Comparison of ENCODE assay signal across 19 cellular contexts in the genomic region with DNA sequence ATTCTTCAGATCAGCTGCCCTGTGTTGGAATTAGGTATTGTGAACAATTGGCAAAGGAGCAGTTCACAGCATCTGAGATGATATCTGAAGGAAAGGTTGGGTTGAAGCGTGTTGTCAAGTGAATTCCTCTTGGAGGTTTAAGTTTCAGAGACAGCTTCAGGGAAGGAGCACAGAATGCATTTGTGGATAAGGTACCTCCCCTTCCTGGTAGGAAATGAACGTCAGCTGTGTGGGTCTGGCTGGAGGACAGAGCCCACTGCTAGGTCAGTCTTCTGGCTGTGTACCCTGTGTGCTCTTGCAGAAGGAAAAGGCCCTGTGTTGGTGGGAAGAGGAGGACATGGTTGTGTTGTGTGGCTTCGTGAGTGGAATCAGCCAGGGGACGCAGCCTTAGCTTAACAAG.
DNase-seq lines count a peak whose midpoint lies in the region; ATAC-seq and TF ChIP-seq lines count a peak whose summit lies in the region.
"Had no signal": no experiment of that assay in that cellular context is flagged by ENCODE, and none has a peak within 500 bp of the region (broad histone marks: within the 10 kb centered on the region; RNA-seq: fewer than 3 reads in every experiment).

No MANE protein-coding gene starts in this region.

- H3K4me2 ChIP-seq in BLaER1 (no peak overlapping the region), SK-N-SH (no peak overlapping the region)

- H3K36me3 ChIP-seq in BLaER1 (peaks cover 98% of the 10 kb centered on the region), SK-N-SH (replicated peaks in 1 of 2; ENCODE audit: control insufficient read depth in 1 of 2, insufficient read depth in 2 of 2, low read length in 1 of 2) (peaks cover 55 to 75% of the 10 kb centered on the region in 2 experiments), upper lobe of right lung (peaks cover 95% of the 10 kb centered on the region)

- ATAC-seq in memory B cell (ENCODE audit: low read depth) (no peak), upper lobe of right lung (no peak)

- CTCF ChIA-PET in SK-N-SH (lab: Yijun Ruan, JAX): interaction anchor here (0.8 to 2.2 kb wide), 3 partner anchors 10 to 294 kb away, joined by 3 to 5 read pairs (median 5); no protein-coding TSS in a partner anchor

- H3K9me3 ChIP-seq in BLaER1 (no peaks in the 10 kb centered on the region), SK-N-SH (no peaks in the 10 kb centered on the region), upper lobe of right lung (no peaks in the 10 kb centered on the region)

- H2AFZ ChIP-seq in SK-N-SH (ENCODE audit: low read depth): no peak overlapping the region

- no peaks in the 10 kb centered on the region for H3F3A ChIP-seq in SK-N-SH (replicated peaks; ENCODE audit: insufficient read depth)

- H3K27me3 Mint-ChIP-seq in T-helper 1 cell treated with Interleukin-12 subunit alpha and Interleukin-12 subunit beta and Interleukin-4 antibody, amounts not matched to agents 30 μg/mL and 1 μg/mL, for 36 hours (ENCODE audit: low read depth): no peaks in the 10 kb centered on the region
- H3K27me3 Mint-ChIP-seq in chondrocyte (ENCODE audit: low read depth) (no peaks in the 10 kb centered on the region), memory B cell (no peaks in the 10 kb centered on the region)

- peaks cover 7% of the 10 kb centered on the region for H3K4me1 Mint-ChIP-seq in T-helper 1 cell treated with Interleukin-12 subunit alpha and Interleukin-12 subunit beta and Interleukin-4 antibody, amounts not matched to agents 30 μg/mL and 1 μg/mL, for 36 hours (ENCODE audit: low read depth)
- H3K4me1 Mint-ChIP-seq in chondrocyte (ENCODE audit: low read depth): peaks cover 12% of the 10 kb centered on the region
- no peaks in the 10 kb centered on the region for H3K4me1 Mint-ChIP-seq in memory B cell

- no peak for TF ChIP-seq EP300 in SK-N-SH (IDR thresholded peaks at IDR 0.05; ENCODE audit: borderline replicate concordance in 1 of 2, low read depth in 1 of 2, low read length in 1 of 2)

- H3K9ac ChIP-seq in BLaER1: no peak overlapping the region
- no peak overlapping the region for H3K9ac ChIP-seq in SK-N-SH

- H3K36me3 Mint-ChIP-seq in T-helper 1 cell treated with Interleukin-12 subunit alpha and Interleukin-12 subunit beta and Interleukin-4 antibody, amounts not matched to agents 30 μg/mL and 1 μg/mL, for 36 hours (ENCODE audit: low read depth): peaks cover 56% of the 10 kb centered on the region
- peaks cover 64% of the 10 kb centered on the region for H3K36me3 Mint-ChIP-seq in chondrocyte (ENCODE audit: low read depth)
- peaks cover 58% of the 10 kb centered on the region for H3K36me3 Mint-ChIP-seq in memory B cell

- H3K27ac ChIP-seq in BLaER1 (0 out of 2 replicates have a peak overlapping the region, but pooled peaks have one; percentile 32), SK-N-SH (ENCODE audit: low read depth in 2 of 2, low read length in 1 of 2) (no peak overlapping the region), upper lobe of right lung (no peak overlapping the region)
- H3K27ac ChIP-seq: 22Rv1, C4-2B had no signal

- TF ChIP-seq RAD21 in SK-N-SH (IDR thresholded peaks at IDR 0.05; ENCODE audit: low read length): no peak

- no peaks in the 10 kb centered on the region for H3K9me3 Mint-ChIP-seq in T-helper 1 cell treated with Interleukin-12 subunit alpha and Interleukin-12 subunit beta and Interleukin-4 antibody, amounts not matched to agents 30 μg/mL and 1 μg/mL, for 36 hours
- H3K9me3 Mint-ChIP-seq in chondrocyte (ENCODE audit: low read depth): no peaks in the 10 kb centered on the region
- H3K9me3 Mint-ChIP-seq in memory B cell: no peaks in the 10 kb centered on the region

- H3K27me3 ChIP-seq in BLaER1: no peaks in the 10 kb centered on the region
- no peaks in the 10 kb centered on the region for H3K27me3 ChIP-seq in SK-N-SH (ENCODE audit: insufficient read depth)
- H3K27me3 ChIP-seq in upper lobe of right lung: no peaks in the 10 kb centered on the region

- WGBS in SK-N-SH (ENCODE audit: low lambda C conversion rate): 97% methylated on average over 4 of the region's 4 CpGs

- no peak for TF ChIP-seq CTCF in chondrocyte (IDR thresholded peaks at IDR 0.05)
- no peak for TF ChIP-seq CTCF in SK-N-SH (IDR thresholded peaks at IDR 0.05)
- TF ChIP-seq CTCF in upper lobe of right lung (IDR thresholded peaks at IDR 0.05): no peak

- POLR2A ChIA-PET in SK-N-SH (lab: Yijun Ruan, JAX): interaction anchor here (0.5 to 1.0 kb wide), 2 partner anchors 8 to 159 kb away, joined by 3 read pairs; no protein-coding TSS in a partner anchor

- intact Hi-C loops in upper lobe of right lung (cut with DNase I): no loop called here

- H3K4me3 ChIP-seq in BLaER1: no peak overlapping the region
- H3K4me3 ChIP-seq in SK-N-SH (ENCODE audit: low read depth in 2 of 2, low read length in 1 of 2): no peak overlapping the region
- H3K4me3 ChIP-seq in upper lobe of right lung: no peak overlapping the region

- H3K9me2 ChIP-seq in SK-N-SH: no peaks in the 10 kb centered on the region

- peak overlapping the region; percentile 50 for H3K27ac Mint-ChIP-seq in T-helper 1 cell treated with Interleukin-12 subunit alpha and Interleukin-12 subunit beta and Interleukin-4 antibody, amounts not matched to agents 30 μg/mL and 1 μg/mL, for 36 hours
- H3K27ac Mint-ChIP-seq in chondrocyte (ENCODE audit: unreplicated experiment) (peak overlapping the region; percentile 47), memory B cell (peak overlapping the region; percentile 67)

- peaks cover 47% of the 10 kb centered on the region for H4K20me1 ChIP-seq in BLaER1
- H4K20me1 ChIP-seq in SK-N-SH (ENCODE audit: insufficient read depth): no peaks in the 10 kb centered on the region; the same call in 1 of the 2 replicates

- no peaks in the 10 kb centered on the region for H3K4me1 ChIP-seq in BLaER1
- peaks cover 0 to 9% of the 10 kb centered on the region in 2 experiments; a peak in 2 of 4 replicates for H3K4me1 ChIP-seq in SK-N-SH (ENCODE audit: control insufficient read depth in 1 of 2, insufficient read depth in 2 of 2, low read depth in 1 of 2, low read length in 1 of 2)
- no peaks in the 10 kb centered on the region for H3K4me1 ChIP-seq in upper lobe of right lung

- peaks cover 6% of the 10 kb centered on the region; the same call in 1 of the 2 replicates for H3K79me2 ChIP-seq in SK-N-SH (ENCODE audit: insufficient read depth)

- no peak for DNase-seq in T-helper 1 cell
- DNase-seq in chondrocyte (ENCODE audit: low spot score): no peak
- DNase-seq in memory B cell (ENCODE audit: low spot score in 2 of 2): no peak
- no peak for DNase-seq in SK-N-SH
- DNase-seq in NCI-H82 (lab: John Stamatoyannopoulos, UW): no peak
- no peak for DNase-seq in upper lobe of right lung
- DNase-seq: COR-L47; DMS53; HCEC 1CT; NCI-H1436 treated with DMSO at 0.1 percent for 48 hours; NCI-H2227 treated with DMSO at 0.1 percent for 48 hours; NCI-H526 treated with DMSO at 0.1 percent for 48 hours; NK-92 treated with Interleukin-12 subunit alpha and Interleukin-12 subunit beta, amount 100 ng/mL, for 24 hours; OCI-M1; RPMI8226 had no signal

- H3K4me3 Mint-ChIP-seq in T-helper 1 cell treated with Interleukin-12 subunit alpha and Interleukin-12 subunit beta and Interleukin-4 antibody, amounts not matched to agents 30 μg/mL and 1 μg/mL, for 36 hours: no peak overlapping the region
- H3K4me3 Mint-ChIP-seq in chondrocyte (ENCODE audit: unreplicated experiment) (no peak overlapping the region), memory B cell (no peak overlapping the region)

TF ChIP-seq in SK-N-SH, 30 proteins besides CTCF, POLR2A, EP300 and RAD21 (continues in another document):
- TF ChIP-seq TAF1 (IDR thresholded peaks at IDR 0.05; ENCODE audit: borderline replicate concordance, low read depth, low read length): no peak
- no peak for TF ChIP-seq ZBTB33 (IDR thresholded peaks at IDR 0.05; ENCODE audit: borderline replicate concordance, low read depth)
- no peak for TF ChIP-seq JUND (IDR thresholded peaks at IDR 0.05)
- no peak for TF ChIP-seq EZH2phosphoT487 (IDR thresholded peaks at IDR 0.05; ENCODE audit: borderline replicate concordance, low read depth)
- no peak for TF ChIP-seq RCOR1 (IDR thresholded peaks at IDR 0.05; ENCODE audit: low read length)
- no peak for TF ChIP-seq USF1 (IDR thresholded peaks at IDR 0.05; ENCODE audit: borderline replicate concordance, low read depth)
- TF ChIP-seq TEAD4 (IDR thresholded peaks at IDR 0.05; ENCODE audit: borderline replicate concordance, insufficient read depth): no peak
- no peak for TF ChIP-seq FOXJ3 (CRISPR knock-in tag; IDR thresholded peaks at IDR 0.05)
- no peak for TF ChIP-seq ELF1 (IDR thresholded peaks at IDR 0.05)
- TF ChIP-seq MXI1 (IDR thresholded peaks at IDR 0.05; ENCODE audit: low read depth, low read length): no peak
- no peak for TF ChIP-seq FOXM1 (IDR thresholded peaks at IDR 0.05; ENCODE audit: low read depth)
